9 cellular contexts compared by ENCODE assay signal in genomic region chr17:78828470-78829185, GRCh38. TPM values are rescaled to one million over a fixed set of nuclear protein-coding genes. Genes with fewer than 3 reads are reported as not detected.
DNase-seq lines count a peak whose midpoint lies in the region; ATAC-seq and TF ChIP-seq lines count a peak whose summit lies in the region.
"Had no signal": no experiment of that assay in that cellular context is flagged by ENCODE, and none has a peak within 500 bp of the region (broad histone marks: within the 10 kb centered on the region; RNA-seq: fewer than 3 reads in every experiment).

No MANE protein-coding gene starts in this region.

- DNase-seq in AG04449 (ENCODE audit: low read depth, low spot score) (no peak), ELR (ENCODE audit: low read depth) (peak; percentile 84), RWPE1 (ENCODE audit: low spot score) (peak; percentile 41), fibroblast of gingiva (ENCODE audit: low read depth) (peak; percentile 35), cardiac septum (ENCODE audit: low spot score) (no peak), AML-193 (lab: John Stamatoyannopoulos, UW) (no peak)

- no peak overlapping the region for H3K4me3 ChIP-seq in AG04449 (ENCODE audit: low read depth, low read length)
- H3K4me3 ChIP-seq: thoracic aorta had no signal

- peak; percentile 58 for TF ChIP-seq CTCF in AG04449 (IDR thresholded peaks at IDR 0.05; ENCODE audit: insufficient read depth, low read length, missing control alignments)
- TF ChIP-seq CTCF in RWPE1 (conservative IDR thresholded peaks at IDR 0.05; ENCODE audit: low read depth) = no peak

- POLR2A ChIA-PET in AG04449 (lab: Yijun Ruan, JAX) (no interaction called here), RWPE1 (lab: Yijun Ruan, JAX; ENCODE audit: low non-redundant PET) (no interaction called here)

- CTCF ChIA-PET in AG04449 (lab: Yijun Ruan, JAX) (interaction anchor here (0.8 to 2.4 kb wide), 6 partner anchors 9 to 337 kb away, joined by 3 to 11 read pairs (median 4); no protein-coding TSS in a partner anchor), RWPE1 (lab: Yijun Ruan, JAX) (no interaction called here)

- 0 out of 2 replicates have a peak overlapping the region, but pooled peaks have one; percentile 8 for H3K27ac ChIP-seq in RWPE1
- H3K27ac ChIP-seq: thoracic aorta had no signal

- intact Hi-C loops in cardiac septum (cut with DNase I) = no loop called here

- ATAC-seq in GM19397 (IDR thresholded peaks at IDR 0.05; ENCODE audit: unreplicated experiment) (no peak), HG03025 (IDR thresholded peaks at IDR 0.05; ENCODE audit: low FRiP score, unreplicated experiment) (no peak)

RNA-seq across cellular contexts. Expression of gene USP36, which starts 12.0 kb away (rescaled TPM):
- 19.5 TPM for total RNA-seq in cardiac septum

RNA-seq across cellular contexts. Expression of gene CYTH1, which starts 46.6 kb away (rescaled TPM):
- total RNA-seq in cardiac septum = 29.4 TPM

Comparison
In these comparisons a context has a peak if more than half of its experiments do, and no peak if none do; other contexts are left out.
1. DNase-seq: peak in ELR (single experiment), RWPE1 (single experiment) and fibroblast of gingiva (single experiment); none in AG04449 (single experiment), cardiac septum (single experiment) and AML-193 (0 of 2).